Comparison of ENCODE assay signal across 18 cellular contexts in genomic region chr2:41872646-41873045, GRCh38.
DNase-seq lines count a peak whose midpoint lies in the region; ATAC-seq, FAIRE-seq and TF ChIP-seq lines count a peak whose summit lies in the region.
"Had no signal": no experiment of that assay in that cellular context is flagged by ENCODE, and none has a peak within 500 bp of the region (broad histone marks: within the 10 kb centered on the region; RNA-seq: fewer than 3 reads in every experiment).

No MANE protein-coding gene starts in this region.

- no peaks in the 10 kb centered on the region for H3K27me3 Mint-ChIP-seq in T-helper 17 cell

- H3K9me2 ChIP-seq in GM23248 (ENCODE audit: insufficient read depth): no peaks in the 10 kb centered on the region

- DNase-seq in GM23248: peak; percentile 44
- DNase-seq in T-helper 17 cell: no peak
- DNase-seq in fibroblast of pulmonary artery (ENCODE audit: low read depth): peak; percentile 37
- DNase-seq in urothelium cell line (ENCODE audit: low spot score): peak; percentile 51
- no peak for DNase-seq in frontal cortex (ENCODE audit: low spot score in 2 of 2)
- no peak for DNase-seq in activated CD4-positive, alpha-beta T cell treated with anti-CD3 and anti-CD28 coated beads, Interleukin-2, amount 50 U/mL, for 1 hour
- DNase-seq in stimulated activated CD4-positive, alpha-beta T cell treated with anti-CD3 and anti-CD28 coated beads, Interleukin-1b, Interleukin-23, amount 100 ng/mL, for 48 hours: no peak
- DNase-seq: activated CD4-positive, alpha-beta T cell treated with anti-CD3 and anti-CD28 coated beads for 36 hours; activated CD8-positive, alpha-beta memory T cell treated with anti-CD3 and anti-CD28 coated beads, Interleukin-2, amount 50 U/mL, for 48 hours; activated naive CD4-positive, alpha-beta T cell; DMS79 treated with DMSO at 0.1 percent for 48 hours; dorsolateral prefrontal cortex; Right ventricle myocardium superior had no signal

- H3K27me3 ChIP-seq in GM23248 (replicated peaks; ENCODE audit: insufficient read depth): no peaks in the 10 kb centered on the region
- H3K27me3 ChIP-seq: dorsolateral prefrontal cortex, hepatocyte had no signal

- no peak for ATAC-seq in T-helper 17 cell
- ATAC-seq: activated CD4-positive, alpha-beta T cell treated with anti-CD3 and anti-CD28 coated beads for 36 hours; esophagus mucosa had no signal

- no peaks in the 10 kb centered on the region for H3K9me3 ChIP-seq in GM23248 (ENCODE audit: low read depth)
- H3K9me3 ChIP-seq in T-helper 17 cell (ENCODE audit: control insufficient read depth, low read length, poor library complexity, severe bottlenecking): no peaks in the 10 kb centered on the region

- H3K4me2 ChIP-seq in GM23248 (ENCODE audit: unreplicated experiment): no peak overlapping the region
- H3K4me2 ChIP-seq: hepatocyte had no signal

- H3K36me3 ChIP-seq in GM23248 (ENCODE audit: low read depth): no peaks in the 10 kb centered on the region

- no peak overlapping the region for H3K27ac Mint-ChIP-seq in T-helper 17 cell
- H3K27ac Mint-ChIP-seq: activated CD4-positive, alpha-beta T cell treated with anti-CD3 and anti-CD28 coated beads for 36 hours; CD4-positive, CD25-positive, alpha-beta regulatory T cell; T-helper 2 cell treated with Interferon-gamma antibody and Interleukin-4, amounts not matched to agents 5 μg/mL and 100 μg/mL, for 36 hours had no signal

- FAIRE-seq in urothelium cell line (lab: Jason Lieb, UNC) (no peak), frontal cortex (lab: Jason Lieb, UNC) (no peak)
- FAIRE-seq: H1 had no signal

- H3K27ac ChIP-seq in GM23248: no peak overlapping the region
- H3K27ac ChIP-seq: hepatocyte had no signal

- H2AFZ ChIP-seq in GM23248: no peak overlapping the region
- H2AFZ ChIP-seq: hepatocyte had no signal

- peak overlapping the region; percentile 47 for H3K4me3 Mint-ChIP-seq in T-helper 17 cell
- H3K4me3 Mint-ChIP-seq: activated CD4-positive, alpha-beta T cell treated with anti-CD3 and anti-CD28 coated beads for 36 hours; CD4-positive, CD25-positive, alpha-beta regulatory T cell; T-helper 2 cell treated with Interferon-gamma antibody and Interleukin-4, amounts not matched to agents 5 μg/mL and 100 μg/mL, for 36 hours had no signal

- 63 to 66% methylated on average over 3 of the region's 3 CpGs for WGBS in GM23248 (ENCODE audit: low coverage in 1 of 2, low lambda C conversion rate in 2 of 2, missing lambda C conversion rate in 2 of 2), 2 experiments

- TF ChIP-seq CTCF in fibroblast of pulmonary artery (IDR thresholded peaks at IDR 0.05; ENCODE audit: low read length, missing control alignments): no peak

- H3K4me1 ChIP-seq in GM23248 (ENCODE audit: insufficient read depth): peaks cover 14% of the 10 kb centered on the region

- in situ Hi-C loops in GM23248 (cut with MboI): loop anchor here (25.0 kb wide), 1 partner anchor 440 kb away; no protein-coding TSS in a partner anchor

- H3K36me3 Mint-ChIP-seq in T-helper 17 cell (ENCODE audit: low read depth): peaks cover 4% of the 10 kb centered on the region
- H3K36me3 Mint-ChIP-seq: CD4-positive, CD25-positive, alpha-beta regulatory T cell had no signal

- no peaks in the 10 kb centered on the region for H4K20me1 ChIP-seq in GM23248 (ENCODE audit: insufficient read depth)

- no peaks in the 10 kb centered on the region for H3F3A ChIP-seq in GM23248 (ENCODE audit: insufficient read depth)

- H3K4me3 ChIP-seq in GM23248 (no peak overlapping the region), fibroblast of pulmonary artery (replicated peaks; ENCODE audit: low read depth, low read length) (no peak overlapping the region)
- H3K4me3 ChIP-seq: dorsolateral prefrontal cortex, hepatocyte had no signal

- no peaks in the 10 kb centered on the region for H3K79me2 ChIP-seq in GM23248 (ENCODE audit: insufficient read depth)
- H3K79me2 ChIP-seq: hepatocyte had no signal

- no peak overlapping the region for H3K9ac ChIP-seq in GM23248

- H3K4me1 Mint-ChIP-seq in T-helper 17 cell: peaks cover 33% of the 10 kb centered on the region
- H3K4me1 Mint-ChIP-seq: CD4-positive, CD25-positive, alpha-beta regulatory T cell had no signal

Comparison
In these comparisons a context has a peak if more than half of its experiments do, and no peak if none do; other contexts are left out.
1. DNase-seq: peak in GM23248 (single experiment), fibroblast of pulmonary artery (single experiment) and urothelium cell line (single experiment); none in T-helper 17 cell (0 of 3), frontal cortex (0 of 2), activated CD4-positive, alpha-beta T cell treated with anti-CD3 and anti-CD28 coated beads, Interleukin-2, amount 50 U/mL, for 1 hour (single experiment) and stimulated activated CD4-positive, alpha-beta T cell treated with anti-CD3 and anti-CD28 coated beads, Interleukin-1b, Interleukin-23, amount 100 ng/mL, for 48 hours (single experiment).